31 cellular contexts compared by ENCODE assay signal in the genomic region with DNA sequence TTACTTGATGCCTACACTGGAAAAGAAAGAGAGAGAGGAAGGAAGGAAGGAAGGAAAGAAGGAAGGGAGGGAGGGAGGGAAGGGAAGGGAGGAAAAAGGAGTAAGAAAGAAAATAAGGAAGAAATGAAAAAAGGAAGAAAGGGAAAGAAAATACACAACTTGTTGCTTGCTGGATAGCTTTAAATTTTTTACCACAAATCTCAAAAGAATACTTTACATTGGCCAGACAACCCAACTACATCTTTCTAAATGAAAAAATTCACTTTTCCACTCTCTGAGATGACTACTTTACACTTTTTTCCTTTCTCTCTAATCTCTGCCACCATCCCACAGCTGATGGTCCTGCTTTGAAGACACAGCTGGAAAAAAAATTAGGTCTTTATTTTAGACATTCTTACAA.
DNase-seq lines count a peak whose midpoint lies in the region; ATAC-seq, FAIRE-seq and TF ChIP-seq lines count a peak whose summit lies in the region.
"Had no signal": no experiment of that assay in that cellular context is flagged by ENCODE, and none has a peak within 500 bp of the region (broad histone marks: within the 10 kb centered on the region; RNA-seq: fewer than 3 reads in every experiment).

No MANE protein-coding gene starts in this region.

- H3K27me3 ChIP-seq in HepG2 (ENCODE audit: control insufficient read depth in 1 of 2, insufficient read depth in 2 of 2, low read length in 2 of 2) (no peaks in the 10 kb centered on the region), right lobe of liver (no peaks in the 10 kb centered on the region), K562 (ENCODE audit: control insufficient read depth in 2 of 2, insufficient read depth in 2 of 2, low read length in 2 of 2) (no peaks in the 10 kb centered on the region)
- H3K27me3 ChIP-seq: BE2C; BLaER1; BLaER1 treated with 17β-estradiol and CSF1 and Interleukin-3, amounts not matched to agents 10 nM and 100 nM had no signal

- H3K4me3 ChIP-seq in HepG2 (replicated peaks in 1 of 3; ENCODE audit: insufficient read depth in 1 of 3, low read depth in 2 of 3, low read length in 3 of 3) (no peak overlapping the region), right lobe of liver (no peak overlapping the region), K562 (no peak overlapping the region)
- H3K4me3 ChIP-seq: A549; BLaER1; BLaER1 treated with 17β-estradiol and CSF1 and Interleukin-3, amounts not matched to agents 10 nM and 100 nM had no signal

- POLR2A ChIA-PET in HepG2 (lab: Yijun Ruan, JAX): no interaction called here
- POLR2A ChIA-PET in K562 (lab: Yijun Ruan, JAX): no interaction called here

- TF ChIP-seq CTCF in HepG2 (CRISPR knock-in tag; IDR thresholded peaks at IDR 0.05) (no peak), right lobe of liver (IDR thresholded peaks at IDR 0.05) (no peak), K562 (IDR thresholded peaks at IDR 0.05 in 2 of 3, conservative IDR thresholded peaks at IDR 0.05 in 1 of 3; ENCODE audit: insufficient read depth in 2 of 3, low read depth in 1 of 3, low read length in 3 of 3) (no peak)

- FAIRE-seq in HepG2 (lab: Jason Lieb, UNC) (no peak), K562 (lab: Jason Lieb, UNC) (no peak)
- FAIRE-seq: A204.1, A549, D721Med had no signal

- H3K79me2 ChIP-seq in HepG2 (ENCODE audit: insufficient read depth, low read length) (no peaks in the 10 kb centered on the region), K562 (ENCODE audit: control insufficient read depth, insufficient read depth, low read length) (no peaks in the 10 kb centered on the region)

- TF ChIP-seq RAD21 in HepG2 (CRISPR knock-in tag; IDR thresholded peaks at IDR 0.05): no peak
- no peak for TF ChIP-seq RAD21 in K562 (CRISPR knock-in tag; conservative IDR thresholded peaks at IDR 0.05 in 1 of 2, IDR thresholded peaks at IDR 0.05 in 1 of 2)

- no peaks in the 10 kb centered on the region for H3K9me3 ChIP-seq in HepG2 (ENCODE audit: low read length)
- no peaks in the 10 kb centered on the region for H3K9me3 ChIP-seq in right lobe of liver
- H3K9me3 ChIP-seq in K562 (replicated peaks; ENCODE audit: control insufficient read depth, insufficient read depth, low read depth, low read length): no peaks in the 10 kb centered on the region
- H3K9me3 ChIP-seq: A549; BE2C; BLaER1; BLaER1 treated with 17β-estradiol and CSF1 and Interleukin-3, amounts not matched to agents 10 nM and 100 nM; Caco-2 had no signal

- DNase-seq in HepG2 (ENCODE audit: low spot score): no peak
- DNase-seq in right lobe of liver: no peak
- DNase-seq in K562 (ENCODE audit: extremely low read depth in 1 of 4, low spot score in 3 of 4): no peak
- DNase-seq in mucosa of gallbladder (ENCODE audit: low spot score): no peak
- DNase-seq: 8988T; ACHN; AML-193; BE2C; C1 segment of cervical spinal cord; Caco-2; Calu3; CD4-positive, alpha-beta memory T cell; CD4-positive, alpha-beta T cell; CD4-positive, CD25-positive, alpha-beta regulatory T cell; CD8-positive, alpha-beta memory T cell; CD8-positive, alpha-beta T cell; COR-L47; DMS 273 treated with DMSO at 0.1 percent for 48 hours; DMS153; DMS53; DMS79; DMS79 treated with DMSO at 0.1 percent for 48 hours; DND-41; EL had no signal

- no peak overlapping the region for H3K9ac ChIP-seq in HepG2 (ENCODE audit: insufficient read depth, low read depth, low read length)
- H3K9ac ChIP-seq in K562 (ENCODE audit: insufficient read depth in 1 of 2, low read depth in 2 of 2, low read length in 2 of 2): no peak overlapping the region
- H3K9ac ChIP-seq: BLaER1; BLaER1 treated with 17β-estradiol and CSF1 and Interleukin-3, amounts not matched to agents 10 nM and 100 nM had no signal

- CTCF ChIA-PET in HepG2 (lab: Yijun Ruan, JAX; ENCODE audit: low intra/inter-chr PET ratio, low total read pairs) (no interaction called here), K562 (lab: Yijun Ruan, JAX; ENCODE audit: low intra/inter-chr PET ratio) (no interaction called here)

- H3K36me3 ChIP-seq in HepG2 (replicated peaks in 1 of 2; ENCODE audit: control insufficient read depth in 1 of 2, insufficient read depth in 2 of 2, low read length in 2 of 2) (no peaks in the 10 kb centered on the region), right lobe of liver (no peaks in the 10 kb centered on the region), K562 (ENCODE audit: control insufficient read depth, insufficient read depth, low read length) (no peaks in the 10 kb centered on the region)
- H3K36me3 ChIP-seq: BE2C; BLaER1; BLaER1 treated with 17β-estradiol and CSF1 and Interleukin-3, amounts not matched to agents 10 nM and 100 nM had no signal

- TF ChIP-seq EP300 in HepG2 (IDR thresholded peaks at IDR 0.05; ENCODE audit: low read depth in 2 of 2, low read length in 2 of 2): no peak
- no peak for TF ChIP-seq EP300 in HepG2 (CRISPR knock-in tag; IDR thresholded peaks at IDR 0.05; ENCODE audit: borderline replicate concordance)
- TF ChIP-seq EP300 in K562 (IDR thresholded peaks at IDR 0.05; ENCODE audit: low read length): no peak

- H3K27ac ChIP-seq in HepG2 (ENCODE audit: extremely low read length, insufficient read depth, low read length) (no peak overlapping the region), right lobe of liver (no peak overlapping the region), K562 (ENCODE audit: extremely low read depth, low read depth, low read length) (no peak overlapping the region)
- H3K27ac ChIP-seq: 22Rv1; A549; BLaER1; BLaER1 treated with 17β-estradiol and CSF1 and Interleukin-3, amounts not matched to agents 10 nM and 100 nM; C4-2B had no signal

- no peak overlapping the region for H3K4me2 ChIP-seq in HepG2 (ENCODE audit: low read depth, low read length)
- H3K4me2 ChIP-seq in K562 (ENCODE audit: insufficient read depth, low read length): no peak overlapping the region
- H3K4me2 ChIP-seq: A549; BLaER1; BLaER1 treated with 17β-estradiol and CSF1 and Interleukin-3, amounts not matched to agents 10 nM and 100 nM had no signal

- H2AFZ ChIP-seq in HepG2 (ENCODE audit: low read length): no peak overlapping the region
- H2AFZ ChIP-seq in K562 (ENCODE audit: low read depth, low read length): no peak overlapping the region

- H3K9me1 ChIP-seq in K562 (ENCODE audit: control insufficient read depth, insufficient read depth, low read length): no peaks in the 10 kb centered on the region

- H4K20me1 ChIP-seq in HepG2 (ENCODE audit: insufficient read depth, low read length) (no peaks in the 10 kb centered on the region), K562 (replicated peaks; ENCODE audit: control insufficient read depth, insufficient read depth, low read length) (no peaks in the 10 kb centered on the region)
- H4K20me1 ChIP-seq: BLaER1; BLaER1 treated with 17β-estradiol and CSF1 and Interleukin-3, amounts not matched to agents 10 nM and 100 nM had no signal

- intact Hi-C loops in HepG2 (cut with micrococcal nuclease; ENCODE audit: unreplicated experiment) (no loop called here), right lobe of liver (cut with DNase I) (no loop called here), K562 (cut with micrococcal nuclease) (no loop called here)

- no peaks in the 10 kb centered on the region for H3K4me1 ChIP-seq in HepG2 (ENCODE audit: insufficient read depth, low read length)
- H3K4me1 ChIP-seq in right lobe of liver: no peaks in the 10 kb centered on the region
- no peaks in the 10 kb centered on the region for H3K4me1 ChIP-seq in K562 (replicated peaks in 1 of 2; ENCODE audit: control insufficient read depth in 2 of 2, insufficient read depth in 2 of 2, low read length in 2 of 2)
- H3K4me1 ChIP-seq: A549, BE2C, BLaER1, Caco-2 had no signal

- no peak for ATAC-seq in HepG2
- no peak for ATAC-seq in right lobe of liver
- no peak for ATAC-seq in K562
- ATAC-seq: A549; CD8-positive, alpha-beta T cell had no signal

- no TSS peak for BruUV-seq in HepG2 (replicated peaks; lab: Mats Ljungman, UMichigan)
- no TSS peak for BruUV-seq in K562 (replicated peaks; lab: Mats Ljungman, UMichigan)

- no peak for TF ChIP-seq POLR2A in HepG2 (IDR thresholded peaks at IDR 0.05; ENCODE audit: insufficient read depth in 1 of 2, low read depth in 2 of 2, low read length in 2 of 2)
- TF ChIP-seq POLR2A in right lobe of liver (IDR thresholded peaks at IDR 0.05): no peak
- TF ChIP-seq POLR2A in K562 (conservative IDR thresholded peaks at IDR 0.05): no peak

- in situ Hi-C loops in HepG2 (cut with HindIII; ENCODE audit: extremely low pct_ligation_motif_present, low pct_unique_long_range_greater_than_20kb) (no loop called here), K562 (cut with MboI) (no loop called here)

TF ChIP-seq in HepG2, 621 proteins besides CTCF, POLR2A, EP300 and RAD21 (continues in another document):
- TF ChIP-seq NCOA1 (CRISPR knock-in tag; IDR thresholded peaks at IDR 0.05): no peak
- TF ChIP-seq MED1 (CRISPR knock-in tag; IDR thresholded peaks at IDR 0.05): no peak
- TF ChIP-seq, protein P1, sequence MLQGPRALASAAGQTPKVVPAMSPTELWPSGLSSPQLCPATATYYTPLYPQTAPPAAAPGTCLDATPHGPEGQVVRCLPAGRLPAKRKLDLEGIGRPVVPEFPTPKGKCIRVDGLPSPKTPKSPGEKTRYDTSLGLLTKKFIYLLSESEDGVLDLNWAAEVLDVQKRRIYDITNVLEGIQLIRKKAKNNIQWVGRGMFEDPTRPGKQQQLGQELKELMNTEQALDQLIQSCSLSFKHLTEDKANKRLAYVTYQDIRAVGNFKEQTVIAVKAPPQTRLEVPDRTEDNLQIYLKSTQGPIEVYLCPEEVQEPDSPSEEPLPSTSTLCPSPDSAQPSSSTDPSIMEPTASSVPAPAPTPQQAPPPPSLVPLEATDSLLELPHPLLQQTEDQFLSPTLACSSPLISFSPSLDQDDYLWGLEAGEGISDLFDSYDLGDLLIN (CRISPR knock-in tag; IDR thresholded peaks at IDR 0.05; ENCODE audit: borderline replicate concordance): no peak
- TF ChIP-seq HNRNPK (IDR thresholded peaks at IDR 0.05; ENCODE audit: low read depth, low read length, poor library complexity, severe bottlenecking): peak; percentile 88
- TF ChIP-seq TBP (CRISPR knock-in tag; IDR thresholded peaks at IDR 0.05): no peak

TF ChIP-seq in K562, 482 proteins besides CTCF, POLR2A, EP300 and RAD21:
- TF ChIP-seq, protein P2, sequence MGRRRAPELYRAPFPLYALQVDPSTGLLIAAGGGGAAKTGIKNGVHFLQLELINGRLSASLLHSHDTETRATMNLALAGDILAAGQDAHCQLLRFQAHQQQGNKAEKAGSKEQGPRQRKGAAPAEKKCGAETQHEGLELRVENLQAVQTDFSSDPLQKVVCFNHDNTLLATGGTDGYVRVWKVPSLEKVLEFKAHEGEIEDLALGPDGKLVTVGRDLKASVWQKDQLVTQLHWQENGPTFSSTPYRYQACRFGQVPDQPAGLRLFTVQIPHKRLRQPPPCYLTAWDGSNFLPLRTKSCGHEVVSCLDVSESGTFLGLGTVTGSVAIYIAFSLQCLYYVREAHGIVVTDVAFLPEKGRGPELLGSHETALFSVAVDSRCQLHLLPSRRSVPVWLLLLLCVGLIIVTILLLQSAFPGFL (CRISPR knock-in tag; IDR thresholded peaks at IDR 0.05): no peak
- TF ChIP-seq HIVEP1 (CRISPR knock-in tag; IDR thresholded peaks at IDR 0.05): no peak
- peak; percentile 67 for TF ChIP-seq PCBP2 (IDR thresholded peaks at IDR 0.05; ENCODE audit: low read depth, low read length, poor library complexity, severe bottlenecking)
- no peak for TF ChIP-seq DMBX1 (CRISPR knock-in tag; IDR thresholded peaks at IDR 0.05; ENCODE audit: borderline replicate concordance)
- TF ChIP-seq ZNF668 (CRISPR knock-in tag; IDR thresholded peaks at IDR 0.05): no peak
- no peak for TF ChIP-seq MIER1 (IDR thresholded peaks at IDR 0.05; ENCODE audit: low read depth)
